ENCODE assay signal across 2 cellular contexts in the genomic region with DNA sequence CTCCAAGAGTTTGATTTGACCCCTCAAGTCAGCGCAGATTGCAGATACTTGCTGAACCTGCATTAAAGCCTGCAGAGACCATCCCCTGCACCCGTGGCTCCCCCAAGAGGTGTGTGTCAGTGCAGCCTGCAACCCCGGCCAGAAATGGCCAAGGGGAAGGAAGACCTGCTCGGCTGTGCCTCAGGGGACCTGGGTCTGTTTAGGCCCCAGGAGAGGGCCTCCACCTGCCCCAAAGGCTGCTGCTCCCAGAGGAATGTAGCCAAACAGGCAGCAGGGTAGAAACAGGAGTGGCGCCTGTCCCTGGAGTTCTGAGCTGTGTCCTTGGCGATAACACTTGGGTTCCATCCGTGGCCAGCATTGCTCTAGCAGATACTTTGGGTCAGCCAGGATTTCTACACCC.
TF ChIP-seq lines count a peak whose summit lies in the region.

No MANE protein-coding gene starts in this region.

TF ChIP-seq in liver, 16 proteins besides CTCF, POLR2A, EP300 and RAD21:
- TF ChIP-seq NR2F2 (IDR thresholded peaks at IDR 0.05) (no peak), HNF4A (conservative IDR thresholded peaks at IDR 0.05) (no peak), JUND (IDR thresholded peaks at IDR 0.05) (no peak), HNF4G (IDR thresholded peaks at IDR 0.05) (no peak), RXRA (IDR thresholded peaks at IDR 0.05) (no peak)
- TF ChIP-seq, protein P1, sequence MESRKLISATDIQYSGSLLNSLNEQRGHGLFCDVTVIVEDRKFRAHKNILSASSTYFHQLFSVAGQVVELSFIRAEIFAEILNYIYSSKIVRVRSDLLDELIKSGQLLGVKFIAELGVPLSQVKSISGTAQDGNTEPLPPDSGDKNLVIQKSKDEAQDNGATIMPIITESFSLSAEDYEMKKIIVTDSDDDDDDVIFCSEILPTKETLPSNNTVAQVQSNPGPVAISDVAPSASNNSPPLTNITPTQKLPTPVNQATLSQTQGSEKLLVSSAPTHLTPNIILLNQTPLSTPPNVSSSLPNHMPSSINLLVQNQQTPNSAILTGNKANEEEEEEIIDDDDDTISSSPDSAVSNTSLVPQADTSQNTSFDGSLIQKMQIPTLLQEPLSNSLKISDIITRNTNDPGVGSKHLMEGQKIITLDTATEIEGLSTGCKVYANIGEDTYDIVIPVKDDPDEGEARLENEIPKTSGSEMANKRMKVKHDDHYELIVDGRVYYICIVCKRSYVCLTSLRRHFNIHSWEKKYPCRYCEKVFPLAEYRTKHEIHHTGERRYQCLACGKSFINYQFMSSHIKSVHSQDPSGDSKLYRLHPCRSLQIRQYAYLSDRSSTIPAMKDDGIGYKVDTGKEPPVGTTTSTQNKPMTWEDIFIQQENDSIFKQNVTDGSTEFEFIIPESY (IDR thresholded peaks at IDR 0.05): no peak

TF ChIP-seq in HepG2, 621 proteins besides CTCF, POLR2A, EP300 and RAD21:
- no peak for TF ChIP-seq NRL (CRISPR knock-in tag; IDR thresholded peaks at IDR 0.05; ENCODE audit: borderline replicate concordance)
- no peak for TF ChIP-seq FIP1L1 (IDR thresholded peaks at IDR 0.05; ENCODE audit: borderline replicate concordance, insufficient read depth, low read depth, low read length)
- TF ChIP-seq DNMT3B (CRISPR knock-in tag; conservative IDR thresholded peaks at IDR 0.05): no peak
